In the genomic region with DNA sequence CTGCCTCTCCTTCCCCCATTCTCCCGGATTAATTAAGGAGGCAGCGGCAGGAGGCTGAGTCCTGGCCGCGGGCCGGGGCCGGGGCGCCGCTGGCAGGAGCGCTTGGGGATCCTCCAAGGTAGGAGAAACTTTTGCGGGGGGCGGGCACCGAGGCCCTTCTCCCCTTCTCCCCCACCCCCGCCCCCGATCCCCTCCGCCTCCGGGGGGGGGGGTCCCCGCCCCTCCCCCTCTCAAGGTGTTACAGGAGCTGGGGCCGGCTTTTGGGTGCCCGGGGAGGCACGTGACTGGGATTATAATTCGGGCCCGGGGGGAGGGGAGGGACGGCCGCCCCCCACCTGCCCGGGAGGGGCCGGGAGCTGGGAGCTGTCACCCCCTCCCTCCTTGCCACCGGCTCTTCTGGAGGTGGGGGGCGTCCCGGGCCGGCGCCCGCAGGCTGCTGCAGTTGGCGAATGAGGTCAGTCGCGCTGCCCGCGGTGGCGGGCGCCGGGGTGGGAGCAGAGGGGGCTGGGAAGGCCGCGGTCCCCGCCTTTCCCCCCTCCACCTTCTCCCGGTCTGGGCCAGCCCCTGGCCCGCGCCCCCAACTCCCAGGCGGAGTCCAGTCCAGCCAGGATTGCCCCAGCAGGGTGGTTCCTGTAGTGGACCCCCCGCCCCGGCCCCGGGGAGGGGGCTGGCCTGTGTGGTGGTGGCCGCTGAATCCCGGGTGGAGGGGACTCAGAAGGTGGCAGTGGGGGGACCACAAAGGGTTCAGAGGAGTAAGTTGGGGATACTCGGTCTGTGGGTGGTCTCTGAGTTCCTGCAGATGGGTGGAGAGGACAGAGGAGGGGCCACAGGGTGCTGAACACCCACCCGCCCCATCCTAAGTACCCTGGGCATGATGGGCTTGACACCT, we compare ENCODE assay signal across 8 cellular contexts. TPM values are rescaled to one million over a fixed set of nuclear protein-coding genes. Genes with fewer than 3 reads are reported as not detected.
DNase-seq lines count a peak whose midpoint lies in the region; ATAC-seq and TF ChIP-seq lines count a peak whose summit lies in the region.
"Had no signal": no experiment of that assay in that cellular context is flagged by ENCODE, and none has a peak within 500 bp of the region (broad histone marks: within the 10 kb centered on the region; RNA-seq: fewer than 3 reads in every experiment).

No MANE protein-coding gene starts in this region.

- POLR2A ChIA-PET in activated CD4-positive, alpha-beta memory T cell treated with anti-CD3 and anti-CD28 coated beads for 36 hours (lab: Charles Lee) = no interaction called here

- H2BK120ac ChIP-seq in H9 (ENCODE audit: low read depth, low read length, poor library complexity, severe bottlenecking) = no peak overlapping the region
- H2BK120ac ChIP-seq in trophoblast cell (ENCODE audit: insufficient read depth, low read length, poor library complexity) = no peak overlapping the region

- WGBS in H9 (ENCODE audit: extremely low coverage, insufficient read length, low lambda C conversion rate) = no CpG with 5 or more reads among the region's 54 CpGs
- WGBS in trophoblast cell (ENCODE audit: extremely low coverage, insufficient coverage, insufficient read length) = no CpG with 5 or more reads among the region's 54 CpGs

- CTCF ChIA-PET in activated CD4-positive, alpha-beta memory T cell treated with anti-CD3 and anti-CD28 coated beads for 36 hours (lab: Charles Lee) = no interaction called here

- no peak overlapping the region for H3T11ph ChIP-seq in H9 (ENCODE audit: low read length)

- H3K27ac Mint-ChIP-seq in H9 = no peak overlapping the region; a peak in 1 of 7 replicates
- H3K27ac Mint-ChIP-seq in activated CD4-positive, alpha-beta memory T cell treated with anti-CD3 and anti-CD28 coated beads for 36 hours = peak overlapping the region; percentile 2
- H3K27ac Mint-ChIP-seq: T-helper 1 cell treated with Interleukin-12 subunit alpha and Interleukin-12 subunit beta and Interleukin-4 antibody, amounts not matched to agents 30 μg/mL and 1 μg/mL, for 36 hours had no signal

- peaks cover 15 to 23% of the 10 kb centered on the region in 2 experiments for H3K4me1 Mint-ChIP-seq in H9
- peaks cover 14% of the 10 kb centered on the region for H3K4me1 Mint-ChIP-seq in activated CD4-positive, alpha-beta memory T cell treated with anti-CD3 and anti-CD28 coated beads for 36 hours (ENCODE audit: low read depth)

- H3K14ac ChIP-seq in H9 (ENCODE audit: insufficient read depth, low read length) (peak overlapping the region; percentile 24), trophoblast cell (ENCODE audit: low read length) (peak overlapping the region; percentile 6)

- no peak overlapping the region for H3K9ac ChIP-seq in H9 (ENCODE audit: extremely low read depth, insufficient read length, low read length)
- H3K9ac ChIP-seq in trophoblast cell (ENCODE audit: low read length) = peak overlapping the region; percentile 64

- H2BK12ac ChIP-seq in H9 (ENCODE audit: insufficient read length, low read depth, low read length) = no peak overlapping the region
- H2BK12ac ChIP-seq in trophoblast cell (ENCODE audit: low read length) = no peak overlapping the region

- no peak overlapping the region for H4K91ac ChIP-seq in H9 (ENCODE audit: insufficient read length, low read depth, low read length)
- peak overlapping the region; percentile 79 for H4K91ac ChIP-seq in trophoblast cell (ENCODE audit: low read depth, low read length)

- peaks cover 2% of the 10 kb centered on the region for H3K79me1 ChIP-seq in H9 (ENCODE audit: insufficient read depth, low read depth, low read length, poor library complexity, severe bottlenecking)
- peaks cover 15% of the 10 kb centered on the region for H3K79me1 ChIP-seq in trophoblast cell (ENCODE audit: low read length)

- no peaks in the 10 kb centered on the region for H3K23me2 ChIP-seq in H9 (ENCODE audit: insufficient read length, low read depth, low read length, poor library complexity, severe bottlenecking)

- TF ChIP-seq CTCF in H9 (conservative IDR thresholded peaks at IDR 0.05) (no peak), foreskin fibroblast (IDR thresholded peaks at IDR 0.05; ENCODE audit: low read depth, low read length) (no peak)

- H3K9me3 Mint-ChIP-seq in H9 = peaks cover 0 to 5% of the 10 kb centered on the region in 2 experiments; a peak in 2 of 5 replicates
- H3K9me3 Mint-ChIP-seq in activated CD4-positive, alpha-beta memory T cell treated with anti-CD3 and anti-CD28 coated beads for 36 hours = no peaks in the 10 kb centered on the region
- H3K9me3 Mint-ChIP-seq: T-helper 1 cell treated with Interleukin-12 subunit alpha and Interleukin-12 subunit beta and Interleukin-4 antibody, amounts not matched to agents 30 μg/mL and 1 μg/mL, for 36 hours had no signal

- peak overlapping the region; percentile 64 to 77 for H3K4me3 Mint-ChIP-seq in H9
- H3K4me3 Mint-ChIP-seq in activated CD4-positive, alpha-beta memory T cell treated with anti-CD3 and anti-CD28 coated beads for 36 hours = peak overlapping the region; percentile 45

- H3K27ac ChIP-seq in H9 (ENCODE audit: insufficient read length, low read depth, low read length) (no peak overlapping the region), trophoblast cell (ENCODE audit: low read depth, low read length) (no peak overlapping the region)

- no peaks in the 10 kb centered on the region; the same call in 1 of the 2 replicates for H3K27me3 Mint-ChIP-seq in H9 (ENCODE audit: low read depth)
- H3K27me3 Mint-ChIP-seq in activated CD4-positive, alpha-beta memory T cell treated with anti-CD3 and anti-CD28 coated beads for 36 hours = no peaks in the 10 kb centered on the region

- no peak overlapping the region for H2AK5ac ChIP-seq in H9 (ENCODE audit: insufficient read length, low read length)
- peak overlapping the region; percentile 7 for H2AK5ac ChIP-seq in trophoblast cell (ENCODE audit: low read length)

- H3K56ac ChIP-seq in H9 (ENCODE audit: insufficient read length, low read depth, low read length) = no peak overlapping the region

- peak overlapping the region; percentile 17 for H3K4me2 ChIP-seq in H9 (ENCODE audit: insufficient read depth, insufficient read length, low read length)
- peak overlapping the region; percentile 76 for H3K4me2 ChIP-seq in trophoblast cell (ENCODE audit: low read length)

- peak overlapping the region; percentile 1 for H4K12ac ChIP-seq in trophoblast cell (ENCODE audit: low read depth, low read length)

- H3K4me1 ChIP-seq in H9 (ENCODE audit: insufficient read depth, low read length) = no peaks in the 10 kb centered on the region; the same call in 1 of the 2 replicates
- peaks cover 2 to 8% of the 10 kb centered on the region in 2 experiments for H3K4me1 ChIP-seq in trophoblast cell (ENCODE audit: control insufficient read depth in 1 of 2, insufficient read depth in 2 of 2, low read length in 2 of 2)

- H3K9me3 ChIP-seq in H9 (ENCODE audit: control insufficient read depth, low read depth, low read length) (no peaks in the 10 kb centered on the region), trophoblast cell (ENCODE audit: insufficient read depth, low read depth, low read length) (peaks cover 2% of the 10 kb centered on the region)

- H4K5ac ChIP-seq in H9 (ENCODE audit: insufficient read length, low read depth, low read length) = no peak overlapping the region

- H4K8ac ChIP-seq in H9 (replicated peaks; ENCODE audit: insufficient read length, low read depth, low read length) = no peak overlapping the region
- H4K8ac ChIP-seq in trophoblast cell (ENCODE audit: low read depth, low read length) = peak overlapping the region; percentile 88

- H3K27me3 ChIP-seq in H9 (ENCODE audit: insufficient read depth, low read length) (no peaks in the 10 kb centered on the region), trophoblast cell (ENCODE audit: insufficient read depth, low read length) (no peaks in the 10 kb centered on the region)

- peaks cover 13% of the 10 kb centered on the region for H3K79me2 ChIP-seq in H9 (ENCODE audit: insufficient read depth, low read length)
- H3K79me2 ChIP-seq in trophoblast cell (ENCODE audit: control insufficient read depth, insufficient read depth, low read length, poor library complexity) = peaks cover 6% of the 10 kb centered on the region

- DNase-seq in H9 = no peak
- peak; percentile 48 for DNase-seq in activated CD4-positive, alpha-beta memory T cell treated with anti-CD3 and anti-CD28 coated beads for 36 hours
- DNase-seq in foreskin fibroblast = peak in 1 of 2 donors; percentile 24
- DNase-seq in trophoblast cell = no peak

- no peak overlapping the region for H2BK20ac ChIP-seq in H9 (ENCODE audit: low read depth, low read length, poor library complexity, severe bottlenecking)

- H3K36me3 ChIP-seq in trophoblast cell (ENCODE audit: control insufficient read depth in 1 of 2, insufficient read depth in 2 of 2, low read length in 2 of 2) = peaks cover 2 to 4% of the 10 kb centered on the region in 2 experiments

- no peak overlapping the region for H2BK15ac ChIP-seq in H9 (ENCODE audit: low read depth, low read length)

- ATAC-seq in GM21423 (IDR thresholded peaks at IDR 0.05; ENCODE audit: unreplicated experiment) (no peak), HG03460 (IDR thresholded peaks at IDR 0.05; ENCODE audit: unreplicated experiment) (no peak), GM18520 (IDR thresholded peaks at IDR 0.05; ENCODE audit: unreplicated experiment) (no peak)

- H3K18ac ChIP-seq in H9 (ENCODE audit: insufficient read length, low read depth, low read length) (no peak overlapping the region), trophoblast cell (ENCODE audit: low read length) (peak overlapping the region; percentile 78)

- H2AFZ ChIP-seq in H9 (ENCODE audit: low read length) (no peak overlapping the region), trophoblast cell (ENCODE audit: insufficient read depth, low read length, poor library complexity) (peak overlapping the region; percentile 46)

- no peak overlapping the region; the same call in 1 of the 2 replicates for H3K4ac ChIP-seq in H9 (ENCODE audit: low read depth, low read length)
- peak overlapping the region; percentile 72 for H3K4ac ChIP-seq in trophoblast cell (ENCODE audit: low read depth, low read length)

- H3K23ac ChIP-seq in H9 (ENCODE audit: insufficient read length, low read depth, low read length) (no peak overlapping the region), trophoblast cell (ENCODE audit: low read length) (no peak overlapping the region)

- H3K4me3 ChIP-seq in foreskin fibroblast (ENCODE audit: low read depth in 1 of 2, low read length in 2 of 2) (peak overlapping the region; percentile 71 to 77), trophoblast cell (ENCODE audit: low read depth, low read length) (peak overlapping the region; percentile 78)

- no peak overlapping the region for H2BK5ac ChIP-seq in H9 (ENCODE audit: insufficient read length, low read length)
- no peak overlapping the region for H2BK5ac ChIP-seq in trophoblast cell (ENCODE audit: low read depth, low read length, poor library complexity)

- peaks cover 4 to 10% (median 10%) of the 10 kb centered on the region in 3 experiments; a peak in 5 of 7 replicates for H3K36me3 Mint-ChIP-seq in H9 (ENCODE audit: insufficient read depth in 1 of 3, low read depth in 3 of 3)
- no peaks in the 10 kb centered on the region for H3K36me3 Mint-ChIP-seq in activated CD4-positive, alpha-beta memory T cell treated with anti-CD3 and anti-CD28 coated beads for 36 hours

- no peaks in the 10 kb centered on the region for H4K20me1 ChIP-seq in H9 (ENCODE audit: control insufficient read depth, insufficient read depth, insufficient read length)

- intact Hi-C loops in activated CD4-positive, alpha-beta memory T cell treated with anti-CD3 and anti-CD28 coated beads for 36 hours (cut with micrococcal nuclease) = no loop called here

RNA-seq across cellular contexts. Expression of gene GTF2IRD1, which starts 0.6 kb away (rescaled TPM):
- 34.3 and 39.9 TPM in 2 replicates for total RNA-seq in H9 (2021)
- 1 to 10 TPM; 4.9 to 6.6 TPM for total RNA-seq in activated CD4-positive, alpha-beta memory T cell treated with anti-CD3 and anti-CD28 coated beads for 36 hours
- polyA plus RNA-seq in trophoblast cell (2013) = 20.3 and 24.6 TPM in 2 replicates
